In the genomic region with DNA sequence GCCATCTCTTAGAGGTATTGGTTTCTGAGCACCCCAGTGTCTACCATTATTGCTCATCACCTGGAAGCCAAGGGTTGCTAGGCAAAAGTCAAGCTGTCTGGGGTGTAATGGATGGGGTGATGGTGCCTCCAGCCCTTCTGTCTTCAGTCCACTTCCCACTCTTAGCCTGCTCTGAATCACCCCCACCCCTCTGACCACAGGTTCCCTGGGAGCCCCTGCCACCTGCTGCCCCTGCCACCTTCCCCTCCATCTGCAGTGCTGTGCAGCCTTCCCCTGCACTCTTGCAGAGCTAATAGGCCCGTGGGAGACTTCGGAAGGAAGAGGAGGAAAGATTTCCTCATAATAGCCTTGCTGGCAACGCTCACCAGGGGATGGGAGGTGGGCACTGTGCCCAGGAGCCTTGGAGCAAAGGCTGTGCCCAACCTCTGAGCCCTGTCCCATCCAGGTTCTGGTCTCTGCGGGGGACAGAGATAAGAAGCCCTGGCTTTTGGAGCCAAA, we compare ENCODE assay signal across 9 cellular contexts. TPM values are rescaled to one million over a fixed set of nuclear protein-coding genes. Genes with fewer than 3 reads are reported as not detected.
DNase-seq lines count a peak whose midpoint lies in the region; ATAC-seq and TF ChIP-seq lines count a peak whose summit lies in the region.
"Had no signal": no experiment of that assay in that cellular context is flagged by ENCODE, and none has a peak within 500 bp of the region (broad histone marks: within the 10 kb centered on the region; RNA-seq: fewer than 3 reads in every experiment).

No MANE protein-coding gene starts in this region.

- no peaks in the 10 kb centered on the region for H3K9me2 ChIP-seq in PC-3 (replicated peaks; ENCODE audit: low read length)

- H2AFZ ChIP-seq in PC-3 (ENCODE audit: low read length) (no peak overlapping the region), trophoblast cell (ENCODE audit: insufficient read depth, low read length, poor library complexity) (no peak overlapping the region)

- H3K4me1 ChIP-seq in PC-3 (ENCODE audit: insufficient read depth, low read length), result peaks cover 22% of the 10 kb centered on the region
- H3K4me1 ChIP-seq in trophoblast cell (ENCODE audit: control insufficient read depth in 1 of 2, insufficient read depth in 2 of 2, low read length in 2 of 2), result peaks cover 8 to 17% of the 10 kb centered on the region in 2 experiments

- CTCF ChIA-PET in PC-3 (lab: Charles Lee), result no interaction called here

- peaks cover 36% of the 10 kb centered on the region for H3K79me2 ChIP-seq in PC-3 (ENCODE audit: low read length)
- no peaks in the 10 kb centered on the region for H3K79me2 ChIP-seq in trophoblast cell (ENCODE audit: control insufficient read depth, insufficient read depth, low read length, poor library complexity)

- POLR2A ChIA-PET in PC-3 (lab: Charles Lee; ENCODE audit: unreplicated experiment), result no interaction called here

- H3K9ac ChIP-seq in PC-3 (ENCODE audit: low read length) (no peak overlapping the region; the same call in 1 of the 2 replicates), trophoblast cell (ENCODE audit: low read length) (no peak overlapping the region)

- H2BK12ac ChIP-seq in trophoblast cell (ENCODE audit: low read length), result no peak overlapping the region

- no peak overlapping the region for H3K18ac ChIP-seq in trophoblast cell (ENCODE audit: low read length)

- H4K12ac ChIP-seq in trophoblast cell (ENCODE audit: low read depth, low read length), result no peak overlapping the region

- no peak overlapping the region for H2AK5ac ChIP-seq in trophoblast cell (ENCODE audit: low read length)

- TF ChIP-seq CTCF in PC-3 (conservative IDR thresholded peaks at IDR 0.05; ENCODE audit: low read depth, low read length), result no peak

- intact Hi-C loops in PC-3 (cut with micrococcal nuclease), result loop anchor here (1.0 kb wide), 1 partner anchor 33 kb away; no protein-coding TSS in a partner anchor

- DNase-seq in Daoy (ENCODE audit: low read depth), result peak; percentile 59
- DNase-seq in PC-3, result peak; percentile 67
- DNase-seq in fibroblast of gingiva (ENCODE audit: low read depth), result peak; percentile 66
- no peak for DNase-seq in trophoblast cell
- no peak for DNase-seq in NCI-H2029 (lab: John Stamatoyannopoulos, UW)
- DNase-seq in NCI-H526 (lab: John Stamatoyannopoulos, UW), result no peak

- H2BK120ac ChIP-seq in trophoblast cell (ENCODE audit: insufficient read depth, low read length, poor library complexity), result no peak overlapping the region

- H4K20me1 ChIP-seq in PC-3 (ENCODE audit: low read length), result peaks cover 26% of the 10 kb centered on the region

- peaks cover 13% of the 10 kb centered on the region for H3F3A ChIP-seq in PC-3 (ENCODE audit: low read length, unreplicated experiment)

- H4K91ac ChIP-seq in trophoblast cell (ENCODE audit: low read depth, low read length), result no peak overlapping the region

- H3K9me3 ChIP-seq in PC-3 (ENCODE audit: low read length) (no peaks in the 10 kb centered on the region), trophoblast cell (ENCODE audit: insufficient read depth, low read depth, low read length) (no peaks in the 10 kb centered on the region)

- H3K14ac ChIP-seq in trophoblast cell (ENCODE audit: low read length), result no peak overlapping the region

- no peak overlapping the region for H3K23ac ChIP-seq in trophoblast cell (ENCODE audit: low read length)

- no peak overlapping the region for H4K8ac ChIP-seq in trophoblast cell (ENCODE audit: low read depth, low read length)

- ATAC-seq in PC-3 (peak; percentile 69), GM21528 (IDR thresholded peaks at IDR 0.05; ENCODE audit: low FRiP score, unreplicated experiment) (no peak), GM18519 (IDR thresholded peaks at IDR 0.05; ENCODE audit: low FRiP score, unreplicated experiment) (no peak)

- peaks cover 91% of the 10 kb centered on the region for H3K36me3 ChIP-seq in PC-3 (ENCODE audit: low read depth, low read length)
- peaks cover 74 to 82% of the 10 kb centered on the region in 2 experiments for H3K36me3 ChIP-seq in trophoblast cell (ENCODE audit: control insufficient read depth in 1 of 2, insufficient read depth in 2 of 2, low read length in 2 of 2)

- H3K4me2 ChIP-seq in PC-3 (ENCODE audit: low read length) (peak overlapping the region; percentile 29), trophoblast cell (ENCODE audit: low read length) (no peak overlapping the region)

- H3K79me1 ChIP-seq in trophoblast cell (ENCODE audit: low read length), result peaks cover 7% of the 10 kb centered on the region

- H3K27me3 ChIP-seq in PC-3 (ENCODE audit: low read length) (no peaks in the 10 kb centered on the region), trophoblast cell (ENCODE audit: insufficient read depth, low read length) (no peaks in the 10 kb centered on the region)

- H3K4me3 ChIP-seq in PC-3 (ENCODE audit: low read length) (no peak overlapping the region), trophoblast cell (ENCODE audit: low read depth, low read length) (no peak overlapping the region)

- H3K27ac ChIP-seq in PC-3 (ENCODE audit: low read length) (peak overlapping the region; percentile 69), trophoblast cell (ENCODE audit: low read depth, low read length) (peak overlapping the region; percentile 50)
- H3K27ac ChIP-seq: HL-60 had no signal

- no peak overlapping the region for H3K4ac ChIP-seq in trophoblast cell (ENCODE audit: low read depth, low read length)

- no peak overlapping the region for H2BK5ac ChIP-seq in trophoblast cell (ENCODE audit: low read depth, low read length, poor library complexity)

- BruUV-seq in PC-3 (replicated peaks; lab: Mats Ljungman, UMichigan), result no TSS peak

- WGBS in trophoblast cell (ENCODE audit: extremely low coverage, insufficient coverage, insufficient read length), result no CpG with 5 or more reads among the region's 4 CpGs

RNA-seq across cellular contexts. Expression of a gene that starts 35.5 kb away (rescaled TPM):
- 186 and 189 TPM in 2 replicates for total RNA-seq in Daoy (2014; rRNA removed; shearing (Covaris generic))
- 1,259 and 1,457 TPM in 2 replicates for total RNA-seq in PC-3 (2014; rRNA removed)
- polyA plus RNA-seq in trophoblast cell (2013), result 161 and 169 TPM in 2 replicates

Comparison
In these comparisons a context has a peak if more than half of its experiments do, and no peak if none do; other contexts are left out.
1. DNase-seq: peak in Daoy (single experiment), PC-3 (single experiment) and fibroblast of gingiva (single experiment); none in trophoblast cell (0 of 2), NCI-H2029 (single experiment) and NCI-H526 (0 of 2).